1 cellular context compared by ENCODE assay signal in genomic region chr1:9910425-9911178, GRCh38.
TF ChIP-seq lines count a peak whose summit lies in the region.

No MANE protein-coding gene starts in this region.

TF ChIP-seq in GM12878, 131 proteins besides CTCF, POLR2A, EP300 and RAD21 (continued from another document and continues in another):
- TF ChIP-seq ZNF24 (IDR thresholded peaks at IDR 0.05) (no peak), MEF2A (IDR thresholded peaks at IDR 0.05; ENCODE audit: insufficient read depth, low read depth, low read length) (no peak), DPF2 (IDR thresholded peaks at IDR 0.05) (no peak), SIX5 (IDR thresholded peaks at IDR 0.05; ENCODE audit: low read depth, low read length, severe bottlenecking) (no peak), NRF1 (conservative IDR thresholded peaks at IDR 0.05; ENCODE audit: low read depth, low read length) (no peak; the same call in 1 of the 2 replicates), PBX3 (IDR thresholded peaks at IDR 0.05; ENCODE audit: insufficient replicate concordance, low read depth, low read length) (no peak), ZNF384 (IDR thresholded peaks at IDR 0.05; ENCODE audit: borderline replicate concordance, low read depth, low read length) (no peak), NBN (IDR thresholded peaks at IDR 0.05) (peak; percentile 76; the same call in 1 of the 2 replicates), POLR2AphosphoS2 (IDR thresholded peaks at IDR 0.05; ENCODE audit: low read depth, low read length) (no peak; the same call in 1 of the 2 replicates), TBL1XR1 (IDR thresholded peaks at IDR 0.05; ENCODE audit: low read depth, low read length) (no peak), POLR2AphosphoS5 (IDR thresholded peaks at IDR 0.05; ENCODE audit: low read length) (peak; percentile 81), NR2C1 (IDR thresholded peaks at IDR 0.05) (no peak), ZNF207 (IDR thresholded peaks at IDR 0.05; ENCODE audit: borderline replicate concordance) (no peak), KAT2A (conservative IDR thresholded peaks at IDR 0.05; ENCODE audit: control insufficient read depth, low read depth, low read length) (no peak), ESRRA (IDR thresholded peaks at IDR 0.05; ENCODE audit: low read length) (0 out of 2 replicates have a peak, but pooled peaks have one; percentile 44), PRDM15 (CRISPR knock-in tag; IDR thresholded peaks at IDR 0.05) (no peak), LARP7 (IDR thresholded peaks at IDR 0.05) (no peak), CREM (IDR thresholded peaks at IDR 0.05; ENCODE audit: low read depth) (no peak), ZBED1 (IDR thresholded peaks at IDR 0.05; ENCODE audit: borderline replicate concordance) (no peak), SP1 (IDR thresholded peaks at IDR 0.05; ENCODE audit: low read depth, low read length) (peak; percentile 82), RB1 (IDR thresholded peaks at IDR 0.05; ENCODE audit: borderline replicate concordance) (no peak), NFYA (IDR thresholded peaks at IDR 0.05; ENCODE audit: borderline replicate concordance, low read depth, low read length) (no peak), RELA (IDR thresholded peaks at IDR 0.05; ENCODE audit: borderline replicate concordance, partially characterized antibody) (peak; percentile 51), HCFC1 (IDR thresholded peaks at IDR 0.05; ENCODE audit: low read length) (no peak), SREBF2 (IDR thresholded peaks at IDR 0.05; ENCODE audit: low read length) (no peak), NKRF (conservative IDR thresholded peaks at IDR 0.05) (0 out of 2 replicates have a peak, but pooled peaks have one; percentile 34), HDGF (IDR thresholded peaks at IDR 0.05) (peak; percentile 99), ZNF274 (IDR thresholded peaks at IDR 0.05; ENCODE audit: insufficient read depth, insufficient read length) (no peak), KLF5 (IDR thresholded peaks at IDR 0.05; ENCODE audit: partially characterized antibody) (peak; percentile 85), NFIC (IDR thresholded peaks at IDR 0.05; ENCODE audit: low read depth, low read length) (no peak), RELB (IDR thresholded peaks at IDR 0.05; ENCODE audit: low read depth) (peak; percentile 87)
- TF ChIP-seq, protein P1, sequence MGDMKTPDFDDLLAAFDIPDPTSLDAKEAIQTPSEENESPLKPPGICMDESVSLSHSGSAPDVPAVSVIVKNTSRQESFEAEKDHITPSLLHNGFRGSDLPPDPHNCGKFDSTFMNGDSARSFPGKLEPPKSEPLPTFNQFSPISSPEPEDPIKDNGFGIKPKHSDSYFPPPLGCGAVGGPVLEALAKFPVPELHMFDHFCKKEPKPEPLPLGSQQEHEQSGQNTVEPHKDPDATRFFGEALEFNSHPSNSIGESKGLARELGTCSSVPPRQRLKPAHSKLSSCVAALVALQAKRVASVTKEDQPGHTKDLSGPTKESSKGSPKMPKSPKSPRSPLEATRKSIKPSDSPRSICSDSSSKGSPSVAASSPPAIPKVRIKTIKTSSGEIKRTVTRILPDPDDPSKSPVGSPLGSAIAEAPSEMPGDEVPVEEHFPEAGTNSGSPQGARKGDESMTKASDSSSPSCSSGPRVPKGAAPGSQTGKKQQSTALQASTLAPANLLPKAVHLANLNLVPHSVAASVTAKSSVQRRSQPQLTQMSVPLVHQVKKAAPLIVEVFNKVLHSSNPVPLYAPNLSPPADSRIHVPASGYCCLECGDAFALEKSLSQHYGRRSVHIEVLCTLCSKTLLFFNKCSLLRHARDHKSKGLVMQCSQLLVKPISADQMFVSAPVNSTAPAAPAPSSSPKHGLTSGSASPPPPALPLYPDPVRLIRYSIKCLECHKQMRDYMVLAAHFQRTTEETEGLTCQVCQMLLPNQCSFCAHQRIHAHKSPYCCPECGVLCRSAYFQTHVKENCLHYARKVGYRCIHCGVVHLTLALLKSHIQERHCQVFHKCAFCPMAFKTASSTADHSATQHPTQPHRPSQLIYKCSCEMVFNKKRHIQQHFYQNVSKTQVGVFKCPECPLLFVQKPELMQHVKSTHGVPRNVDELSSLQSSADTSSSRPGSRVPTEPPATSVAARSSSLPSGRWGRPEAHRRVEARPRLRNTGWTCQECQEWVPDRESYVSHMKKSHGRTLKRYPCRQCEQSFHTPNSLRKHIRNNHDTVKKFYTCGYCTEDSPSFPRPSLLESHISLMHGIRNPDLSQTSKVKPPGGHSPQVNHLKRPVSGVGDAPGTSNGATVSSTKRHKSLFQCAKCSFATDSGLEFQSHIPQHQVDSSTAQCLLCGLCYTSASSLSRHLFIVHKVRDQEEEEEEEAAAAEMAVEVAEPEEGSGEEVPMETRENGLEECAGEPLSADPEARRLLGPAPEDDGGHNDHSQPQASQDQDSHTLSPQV (IDR thresholded peaks at IDR 0.05) = no peak
- TF ChIP-seq, protein P2, sequence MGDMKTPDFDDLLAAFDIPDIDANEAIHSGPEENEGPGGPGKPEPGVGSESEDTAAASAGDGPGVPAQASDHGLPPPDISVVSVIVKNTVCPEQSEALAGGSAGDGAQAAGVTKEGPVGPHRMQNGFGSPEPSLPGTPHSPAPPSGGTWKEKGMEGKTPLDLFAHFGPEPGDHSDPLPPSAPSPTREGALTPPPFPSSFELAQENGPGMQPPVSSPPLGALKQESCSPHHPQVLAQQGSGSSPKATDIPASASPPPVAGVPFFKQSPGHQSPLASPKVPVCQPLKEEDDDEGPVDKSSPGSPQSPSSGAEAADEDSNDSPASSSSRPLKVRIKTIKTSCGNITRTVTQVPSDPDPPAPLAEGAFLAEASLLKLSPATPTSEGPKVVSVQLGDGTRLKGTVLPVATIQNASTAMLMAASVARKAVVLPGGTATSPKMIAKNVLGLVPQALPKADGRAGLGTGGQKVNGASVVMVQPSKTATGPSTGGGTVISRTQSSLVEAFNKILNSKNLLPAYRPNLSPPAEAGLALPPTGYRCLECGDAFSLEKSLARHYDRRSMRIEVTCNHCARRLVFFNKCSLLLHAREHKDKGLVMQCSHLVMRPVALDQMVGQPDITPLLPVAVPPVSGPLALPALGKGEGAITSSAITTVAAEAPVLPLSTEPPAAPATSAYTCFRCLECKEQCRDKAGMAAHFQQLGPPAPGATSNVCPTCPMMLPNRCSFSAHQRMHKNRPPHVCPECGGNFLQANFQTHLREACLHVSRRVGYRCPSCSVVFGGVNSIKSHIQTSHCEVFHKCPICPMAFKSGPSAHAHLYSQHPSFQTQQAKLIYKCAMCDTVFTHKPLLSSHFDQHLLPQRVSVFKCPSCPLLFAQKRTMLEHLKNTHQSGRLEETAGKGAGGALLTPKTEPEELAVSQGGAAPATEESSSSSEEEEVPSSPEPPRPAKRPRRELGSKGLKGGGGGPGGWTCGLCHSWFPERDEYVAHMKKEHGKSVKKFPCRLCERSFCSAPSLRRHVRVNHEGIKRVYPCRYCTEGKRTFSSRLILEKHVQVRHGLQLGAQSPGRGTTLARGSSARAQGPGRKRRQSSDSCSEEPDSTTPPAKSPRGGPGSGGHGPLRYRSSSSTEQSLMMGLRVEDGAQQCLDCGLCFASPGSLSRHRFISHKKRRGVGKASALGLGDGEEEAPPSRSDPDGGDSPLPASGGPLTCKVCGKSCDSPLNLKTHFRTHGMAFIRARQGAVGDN (IDR thresholded peaks at IDR 0.05) = no peak
- TF ChIP-seq, protein P3, sequence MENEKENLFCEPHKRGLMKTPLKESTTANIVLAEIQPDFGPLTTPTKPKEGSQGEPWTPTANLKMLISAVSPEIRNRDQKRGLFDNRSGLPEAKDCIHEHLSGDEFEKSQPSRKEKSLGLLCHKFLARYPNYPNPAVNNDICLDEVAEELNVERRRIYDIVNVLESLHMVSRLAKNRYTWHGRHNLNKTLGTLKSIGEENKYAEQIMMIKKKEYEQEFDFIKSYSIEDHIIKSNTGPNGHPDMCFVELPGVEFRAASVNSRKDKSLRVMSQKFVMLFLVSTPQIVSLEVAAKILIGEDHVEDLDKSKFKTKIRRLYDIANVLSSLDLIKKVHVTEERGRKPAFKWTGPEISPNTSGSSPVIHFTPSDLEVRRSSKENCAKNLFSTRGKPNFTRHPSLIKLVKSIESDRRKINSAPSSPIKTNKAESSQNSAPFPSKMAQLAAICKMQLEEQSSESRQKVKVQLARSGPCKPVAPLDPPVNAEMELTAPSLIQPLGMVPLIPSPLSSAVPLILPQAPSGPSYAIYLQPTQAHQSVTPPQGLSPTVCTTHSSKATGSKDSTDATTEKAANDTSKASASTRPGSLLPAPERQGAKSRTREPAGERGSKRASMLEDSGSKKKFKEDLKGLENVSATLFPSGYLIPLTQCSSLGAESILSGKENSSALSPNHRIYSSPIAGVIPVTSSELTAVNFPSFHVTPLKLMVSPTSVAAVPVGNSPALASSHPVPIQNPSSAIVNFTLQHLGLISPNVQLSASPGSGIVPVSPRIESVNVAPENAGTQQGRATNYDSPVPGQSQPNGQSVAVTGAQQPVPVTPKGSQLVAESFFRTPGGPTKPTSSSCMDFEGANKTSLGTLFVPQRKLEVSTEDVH (IDR thresholded peaks at IDR 0.05; ENCODE audit: low read depth, partially characterized antibody) = no peak
- TF ChIP-seq, protein P4, sequence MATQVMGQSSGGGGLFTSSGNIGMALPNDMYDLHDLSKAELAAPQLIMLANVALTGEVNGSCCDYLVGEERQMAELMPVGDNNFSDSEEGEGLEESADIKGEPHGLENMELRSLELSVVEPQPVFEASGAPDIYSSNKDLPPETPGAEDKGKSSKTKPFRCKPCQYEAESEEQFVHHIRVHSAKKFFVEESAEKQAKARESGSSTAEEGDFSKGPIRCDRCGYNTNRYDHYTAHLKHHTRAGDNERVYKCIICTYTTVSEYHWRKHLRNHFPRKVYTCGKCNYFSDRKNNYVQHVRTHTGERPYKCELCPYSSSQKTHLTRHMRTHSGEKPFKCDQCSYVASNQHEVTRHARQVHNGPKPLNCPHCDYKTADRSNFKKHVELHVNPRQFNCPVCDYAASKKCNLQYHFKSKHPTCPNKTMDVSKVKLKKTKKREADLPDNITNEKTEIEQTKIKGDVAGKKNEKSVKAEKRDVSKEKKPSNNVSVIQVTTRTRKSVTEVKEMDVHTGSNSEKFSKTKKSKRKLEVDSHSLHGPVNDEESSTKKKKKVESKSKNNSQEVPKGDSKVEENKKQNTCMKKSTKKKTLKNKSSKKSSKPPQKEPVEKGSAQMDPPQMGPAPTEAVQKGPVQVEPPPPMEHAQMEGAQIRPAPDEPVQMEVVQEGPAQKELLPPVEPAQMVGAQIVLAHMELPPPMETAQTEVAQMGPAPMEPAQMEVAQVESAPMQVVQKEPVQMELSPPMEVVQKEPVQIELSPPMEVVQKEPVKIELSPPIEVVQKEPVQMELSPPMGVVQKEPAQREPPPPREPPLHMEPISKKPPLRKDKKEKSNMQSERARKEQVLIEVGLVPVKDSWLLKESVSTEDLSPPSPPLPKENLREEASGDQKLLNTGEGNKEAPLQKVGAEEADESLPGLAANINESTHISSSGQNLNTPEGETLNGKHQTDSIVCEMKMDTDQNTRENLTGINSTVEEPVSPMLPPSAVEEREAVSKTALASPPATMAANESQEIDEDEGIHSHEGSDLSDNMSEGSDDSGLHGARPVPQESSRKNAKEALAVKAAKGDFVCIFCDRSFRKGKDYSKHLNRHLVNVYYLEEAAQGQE (IDR thresholded peaks at IDR 0.05; ENCODE audit: low read depth, low read length) = no peak
